ENCODE assay signal across 1 cellular context in genomic region chr3:134740077-134740476, GRCh38.
A peak's percentile ranks its signal among the peaks of the same experiment; 100 is the strongest.
TF ChIP-seq lines count a peak whose summit lies in the region.

No MANE protein-coding gene starts in this region.

TF ChIP-seq in HEK293, 187 proteins besides CTCF, POLR2A, EP300 and RAD21 (continued from another document):
- peak; percentile 45; the same call in 1 of the 2 replicates for TF ChIP-seq ZBTB11 (tag by site-specific recombination; conservative IDR thresholded peaks at IDR 0.05; ENCODE audit: low read depth)
- TF ChIP-seq ZNF664 (tag by site-specific recombination; IDR thresholded peaks at IDR 0.05), result 0 out of 2 replicates have a peak, but pooled peaks have one; percentile 12
- TF ChIP-seq ZNF266 (tag by site-specific recombination; IDR thresholded peaks at IDR 0.05; ENCODE audit: low read depth), result 0 out of 2 replicates have a peak, but pooled peaks have one; percentile 26
- peak; percentile 52 for TF ChIP-seq ZNF555 (tag by site-specific recombination; conservative IDR thresholded peaks at IDR 0.05)
- TF ChIP-seq ZNF394 (tag by site-specific recombination; IDR thresholded peaks at IDR 0.05; ENCODE audit: borderline replicate concordance), result peak; percentile 82; the same call in 1 of the 2 replicates
- TF ChIP-seq ZNF629 (tag by site-specific recombination; IDR thresholded peaks at IDR 0.05), result 0 out of 2 replicates have a peak, but pooled peaks have one; percentile 20
- peak; percentile 54 for TF ChIP-seq ZNF623 (tag by site-specific recombination; IDR thresholded peaks at IDR 0.05)
- peak; percentile 24 for TF ChIP-seq ZNF510 (tag by site-specific recombination; IDR thresholded peaks at IDR 0.05; ENCODE audit: insufficient replicate concordance)
- peak; percentile 61 for TF ChIP-seq ZNF426 (tag by site-specific recombination; IDR thresholded peaks at IDR 0.05)
